Comparison of ENCODE assay signal across 14 cellular contexts in the genomic region with DNA sequence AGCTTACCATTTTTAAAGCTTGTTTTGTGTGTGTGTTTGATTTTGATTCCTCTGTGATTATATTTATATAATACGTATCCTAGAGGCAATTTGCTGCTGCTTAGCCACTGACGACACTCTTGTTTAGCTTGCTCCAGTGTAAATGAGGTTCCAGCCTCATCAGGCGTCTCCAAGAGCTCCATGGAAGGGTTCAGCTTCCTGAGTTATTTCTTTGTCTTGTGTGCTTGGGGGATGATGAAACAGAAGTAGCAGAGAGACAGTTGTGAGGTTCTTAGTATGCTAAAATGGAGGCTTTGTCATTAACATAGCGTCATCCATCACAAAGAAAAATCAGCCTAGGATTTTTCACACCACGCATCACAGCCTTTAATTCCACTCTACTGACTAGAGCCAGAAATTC.
"Had no signal": no experiment of that assay in that cellular context is flagged by ENCODE, and none has a peak within 500 bp of the region (broad histone marks: within the 10 kb centered on the region; RNA-seq: fewer than 3 reads in every experiment).

No MANE protein-coding gene starts in this region.

- H3K36me3 ChIP-seq: adrenal gland, heart left ventricle, ovary, spleen, WERI-Rb-1 had no signal

- H3K4me1 Mint-ChIP-seq: activated CD4-positive, alpha-beta T cell treated with anti-CD3 and anti-CD28 coated beads for 36 hours; activated naive CD4-positive, alpha-beta T cell treated with anti-CD3 and anti-CD28 coated beads, Interleukin-2, amount 50 U/mL, for 24 hours; T-helper 17 cell had no signal

- H3K4me1 ChIP-seq: adrenal gland, foreskin keratinocyte, spleen had no signal

- H3K36me3 Mint-ChIP-seq: activated CD4-positive, alpha-beta memory T cell treated with anti-CD3 and anti-CD28 coated beads for 36 hours; activated naive CD4-positive, alpha-beta T cell treated with anti-CD3 and anti-CD28 coated beads, Interleukin-2, amount 50 U/mL, for 24 hours had no signal

- ATAC-seq: activated CD4-positive, alpha-beta T cell treated with anti-CD3 and anti-CD28 coated beads for 36 hours; foreskin keratinocyte; heart left ventricle; sciatic nerve; T-helper 17 cell had no signal

- H3K9me3 ChIP-seq: adrenal gland, heart left ventricle, ovary, spleen had no signal

- H3K4me3 ChIP-seq: adrenal gland, heart left ventricle, ovary, spleen had no signal

- H3K27me3 ChIP-seq: adrenal gland, dorsolateral prefrontal cortex, foreskin keratinocyte, heart left ventricle, ovary, spleen had no signal

- H3K27ac ChIP-seq: adrenal gland, foreskin keratinocyte, heart left ventricle, ovary, spleen, WERI-Rb-1 had no signal

- H3K4me3 Mint-ChIP-seq: activated CD4-positive, alpha-beta memory T cell treated with anti-CD3 and anti-CD28 coated beads for 36 hours; activated CD4-positive, alpha-beta T cell treated with anti-CD3 and anti-CD28 coated beads for 36 hours; activated naive CD4-positive, alpha-beta T cell treated with anti-CD3 and anti-CD28 coated beads, Interleukin-2, amount 50 U/mL, for 24 hours; T-helper 17 cell had no signal

- DNase-seq: activated CD4-positive, alpha-beta memory T cell treated with anti-CD3 and anti-CD28 coated beads for 36 hours; activated CD4-positive, alpha-beta T cell treated with anti-CD3 and anti-CD28 coated beads for 36 hours; activated effector memory CD4-positive, alpha-beta T cell treated with anti-CD3 and anti-CD28 coated beads, Interleukin-2, amount 50 U/mL, for 16 hours; activated T-cell treated with anti-CD3 and anti-CD28 coated beads, Interleukin-2, amount 50 U/mL, for 48 hours; adrenal gland; foreskin keratinocyte; heart left ventricle; ovary; spleen; T-helper 17 cell; WERI-Rb-1 had no signal

- H3K27ac Mint-ChIP-seq: activated CD4-positive, alpha-beta memory T cell treated with anti-CD3 and anti-CD28 coated beads for 36 hours; activated CD4-positive, alpha-beta T cell treated with anti-CD3 and anti-CD28 coated beads for 36 hours; activated naive CD4-positive, alpha-beta T cell treated with anti-CD3 and anti-CD28 coated beads, Interleukin-2, amount 50 U/mL, for 24 hours; T-helper 17 cell had no signal

- H3K27me3 Mint-ChIP-seq: activated naive CD4-positive, alpha-beta T cell treated with anti-CD3 and anti-CD28 coated beads, Interleukin-2, amount 50 U/mL, for 24 hours had no signal

- H3K9me3 Mint-ChIP-seq: activated CD4-positive, alpha-beta memory T cell treated with anti-CD3 and anti-CD28 coated beads for 36 hours; activated naive CD4-positive, alpha-beta T cell treated with anti-CD3 and anti-CD28 coated beads, Interleukin-2, amount 50 U/mL, for 24 hours had no signal
